ENCODE assay signal across 9 cellular contexts in genomic region chr6:14910692-14911547, GRCh38.
DNase-seq lines count a peak whose midpoint lies in the region; ATAC-seq and TF ChIP-seq lines count a peak whose summit lies in the region.
"Had no signal": no experiment of that assay in that cellular context is flagged by ENCODE, and none has a peak within 500 bp of the region (broad histone marks: within the 10 kb centered on the region; RNA-seq: fewer than 3 reads in every experiment).

No MANE protein-coding gene starts in this region.

- H3K4me1 Mint-ChIP-seq in dendritic cell treated with granulocyte-macrophage colony-stimulating factor and Interleukin-4, amounts not matched to agents 40 ng/mL and 50 ng/mL, for 4 days (ENCODE audit: low read depth) = peaks cover 38% of the 10 kb centered on the region

- peak overlapping the region; percentile 43 for H3K4me2 ChIP-seq in Karpas-422 (ENCODE audit: low read depth, low read length, poor library complexity, severe bottlenecking)

- H3K27ac ChIP-seq in Karpas-422 (ENCODE audit: low read length) (no peak overlapping the region), spleen (peak overlapping the region; percentile 80 to 92 (median 86))

- no peak for TF ChIP-seq POLR2A in spleen (IDR thresholded peaks at IDR 0.05)

- 17 to 33% (median 29%) methylated on average over 13 of the region's 13 CpGs for WGBS in spleen, 5 donors

- peaks cover 3% of the 10 kb centered on the region for H3K27me3 Mint-ChIP-seq in dendritic cell treated with granulocyte-macrophage colony-stimulating factor and Interleukin-4, amounts not matched to agents 40 ng/mL and 50 ng/mL, for 4 days

- no peak for TF ChIP-seq CTCF in spleen (IDR thresholded peaks at IDR 0.05 in 8 of 11, conservative IDR thresholded peaks at IDR 0.05 in 3 of 11)

- H3K4me3 ChIP-seq in Karpas-422 (ENCODE audit: low read length) (no peak overlapping the region; the same call in 1 of the 2 replicates), spleen (peak overlapping the region in 2 of 8 donors; percentile 1 to 47)
- H3K4me3 ChIP-seq: body of pancreas had no signal

- no peak overlapping the region for H3K9ac ChIP-seq in Karpas-422 (ENCODE audit: low read length)

- H3K4me1 ChIP-seq in Karpas-422 (ENCODE audit: low read length) (peaks cover 10% of the 10 kb centered on the region), spleen (peaks cover 13 to 39% (median 24%) of the 10 kb centered on the region in 6 donors)

- H3K27me3 ChIP-seq in Karpas-422 (ENCODE audit: low read length) (no peaks in the 10 kb centered on the region), spleen (replicated peaks in 1 of 7) (no peaks in the 10 kb centered on the region)
- H3K27me3 ChIP-seq: body of pancreas had no signal

- peaks cover 5% of the 10 kb centered on the region for H3K36me3 Mint-ChIP-seq in dendritic cell treated with granulocyte-macrophage colony-stimulating factor and Interleukin-4, amounts not matched to agents 40 ng/mL and 50 ng/mL, for 4 days (ENCODE audit: low read depth)

- H3K79me2 ChIP-seq in Karpas-422 (ENCODE audit: low read length) = no peaks in the 10 kb centered on the region

- no peaks in the 10 kb centered on the region for H3K9me3 ChIP-seq in Karpas-422 (ENCODE audit: low read length)
- H3K9me3 ChIP-seq in spleen = no peaks in the 10 kb centered on the region
- H3K9me3 ChIP-seq: body of pancreas had no signal

- DNase-seq in ELR (ENCODE audit: low read depth) (peak; percentile 23), Karpas-422 (peak; percentile 73), spleen (peak; percentile 89), NCI-H526 (lab: John Stamatoyannopoulos, UW) (no peak)

- H3K36me3 ChIP-seq in Karpas-422 (ENCODE audit: insufficient read depth, low read length) = no peaks in the 10 kb centered on the region
- no peaks in the 10 kb centered on the region for H3K36me3 ChIP-seq in spleen

- ATAC-seq in GM21515 (IDR thresholded peaks at IDR 0.05; ENCODE audit: unreplicated experiment) (peak; percentile 87), GM19328 (IDR thresholded peaks at IDR 0.05; ENCODE audit: unreplicated experiment) (no peak), GM18520 (IDR thresholded peaks at IDR 0.05; ENCODE audit: unreplicated experiment) (no peak)
- ATAC-seq: body of pancreas had no signal

- intact Hi-C loops in dendritic cell treated with granulocyte-macrophage colony-stimulating factor and Interleukin-4, amounts not matched to agents 40 ng/mL and 50 ng/mL, for 4 days (cut with micrococcal nuclease) = loop anchor here (1.0 to 10.0 kb wide), 2 partner anchors 10 to 186 kb away; no protein-coding TSS in a partner anchor
- intact Hi-C loops in spleen (cut with DNase I; ENCODE audit: low total_unique reads) = no loop called here

- peak overlapping the region; percentile 53; the same call in 1 of the 2 replicates for H2AFZ ChIP-seq in Karpas-422 (ENCODE audit: low read length)

- no peaks in the 10 kb centered on the region for H3K9me3 Mint-ChIP-seq in dendritic cell treated with granulocyte-macrophage colony-stimulating factor and Interleukin-4, amounts not matched to agents 40 ng/mL and 50 ng/mL, for 4 days

- no peaks in the 10 kb centered on the region for H3K9me2 ChIP-seq in Karpas-422 (replicated peaks; ENCODE audit: insufficient read depth, low read length)

- peak overlapping the region; percentile 85 for H3K27ac Mint-ChIP-seq in dendritic cell treated with granulocyte-macrophage colony-stimulating factor and Interleukin-4, amounts not matched to agents 40 ng/mL and 50 ng/mL, for 4 days

- H4K20me1 ChIP-seq in Karpas-422 (ENCODE audit: insufficient read depth, low read depth, low read length) = no peaks in the 10 kb centered on the region

- H3K4me3 Mint-ChIP-seq in dendritic cell treated with granulocyte-macrophage colony-stimulating factor and Interleukin-4, amounts not matched to agents 40 ng/mL and 50 ng/mL, for 4 days = no peak overlapping the region

Comparison
In these comparisons a context has a peak if more than half of its experiments do, and no peak if none do; other contexts are left out.
1. DNase-seq: peak in ELR (single experiment), Karpas-422 (single experiment) and spleen (single experiment); none in NCI-H526 (0 of 2).